In genomic region chr9:93057703-93058356, GRCh38 we compare ENCODE assay signal across 9 cellular contexts. TPM values are rescaled to one million over a fixed set of nuclear protein-coding genes. Genes with fewer than 3 reads are reported as not detected.
DNase-seq lines count a peak whose midpoint lies in the region; ATAC-seq and TF ChIP-seq lines count a peak whose summit lies in the region.
"Had no signal": no experiment of that assay in that cellular context is flagged by ENCODE, and none has a peak within 500 bp of the region (broad histone marks: within the 10 kb centered on the region; RNA-seq: fewer than 3 reads in every experiment).

No MANE protein-coding gene starts in this region.

- no peak for DNase-seq in activated CD4-positive, alpha-beta T cell treated with anti-CD3 and anti-CD28 coated beads for 36 hours
- no peak for DNase-seq in activated CD4-positive, alpha-beta T cell treated with anti-CD3 and anti-CD28 coated beads for 4 hours
- DNase-seq in cerebellum (ENCODE audit: low spot score) (peak; percentile 30), stomach (no peak), NCI-H1417 (lab: John Stamatoyannopoulos, UW) (no peak), nephron progenitor cell (no peak), COLO829 (ENCODE audit: low spot score) (no peak)
- DNase-seq: HFFc6 had no signal

- H3K36me3 Mint-ChIP-seq in activated CD4-positive, alpha-beta T cell treated with anti-CD3 and anti-CD28 coated beads for 36 hours (ENCODE audit: low read depth), result peaks cover 13% of the 10 kb centered on the region
- no peaks in the 10 kb centered on the region for H3K36me3 Mint-ChIP-seq in nephron progenitor cell (ENCODE audit: low read depth)

- no peak for TF ChIP-seq POLR2A in stomach (IDR thresholded peaks at IDR 0.05)

- H3K36me3 ChIP-seq in stomach, result no peaks in the 10 kb centered on the region

- H3K27ac Mint-ChIP-seq in activated CD4-positive, alpha-beta T cell treated with anti-CD3 and anti-CD28 coated beads for 36 hours, result peak overlapping the region; percentile 77
- no peak overlapping the region for H3K27ac Mint-ChIP-seq in nephron progenitor cell
- H3K27ac Mint-ChIP-seq: HFFc6 had no signal

- ATAC-seq in activated CD4-positive, alpha-beta T cell treated with anti-CD3 and anti-CD28 coated beads for 36 hours, result peak; percentile 7
- ATAC-seq in HG03354 (IDR thresholded peaks at IDR 0.05; ENCODE audit: poor library complexity, severe bottlenecking, unreplicated experiment), result peak; percentile 13

- no peaks in the 10 kb centered on the region for H3K27me3 Mint-ChIP-seq in activated CD4-positive, alpha-beta T cell treated with anti-CD3 and anti-CD28 coated beads for 36 hours
- H3K27me3 Mint-ChIP-seq in nephron progenitor cell (ENCODE audit: low read depth, poor library complexity), result peaks cover 17% of the 10 kb centered on the region

- no peak for TF ChIP-seq EP300 in stomach (IDR thresholded peaks at IDR 0.05)

- intact Hi-C loops in activated CD4-positive, alpha-beta T cell treated with anti-CD3 and anti-CD28 coated beads for 36 hours (cut with DNase I, micrococcal nuclease), result loop anchor here (1.0 to 2.0 kb wide), 4 partner anchors 37 to 93 kb away; partner anchors contain the start of gene CARD19 (in 1 of the 2)
- intact Hi-C loops in stomach (cut with DNase I; ENCODE audit: low total_unique reads), result no loop called here

- peak overlapping the region in 3 of 4 donors; percentile 58 to 65 (median 59) for H3K4me3 ChIP-seq in stomach

- peaks cover 38 to 60% (median 46%) of the 10 kb centered on the region in 4 donors for H3K4me1 ChIP-seq in stomach

- TF ChIP-seq CTCF in stomach (IDR thresholded peaks at IDR 0.05), result no peak
- TF ChIP-seq CTCF in nephron progenitor cell (IDR thresholded peaks at IDR 0.05), result no peak

- H3K27ac ChIP-seq in stomach, result peak overlapping the region in 4 of 5 donors; percentile 28 to 81 (median 74)

- no peaks in the 10 kb centered on the region for H3K27me3 ChIP-seq in stomach

- WGBS in stomach, 5 donors, result 37 to 57% (median 54%) methylated on average over 10 to 14 of the region's 14 CpGs

- H3K9me3 Mint-ChIP-seq in activated CD4-positive, alpha-beta T cell treated with anti-CD3 and anti-CD28 coated beads for 36 hours (ENCODE audit: low read depth), result no peaks in the 10 kb centered on the region
- no peaks in the 10 kb centered on the region for H3K9me3 Mint-ChIP-seq in nephron progenitor cell
- H3K9me3 Mint-ChIP-seq: HFFc6 had no signal

- peak overlapping the region; percentile 48 for H3K4me3 Mint-ChIP-seq in activated CD4-positive, alpha-beta T cell treated with anti-CD3 and anti-CD28 coated beads for 36 hours
- H3K4me3 Mint-ChIP-seq in nephron progenitor cell, result no peak overlapping the region
- H3K4me3 Mint-ChIP-seq: HFFc6 had no signal

- H3K4me1 Mint-ChIP-seq in activated CD4-positive, alpha-beta T cell treated with anti-CD3 and anti-CD28 coated beads for 36 hours, result peaks cover 50% of the 10 kb centered on the region
- peaks cover 55% of the 10 kb centered on the region for H3K4me1 Mint-ChIP-seq in nephron progenitor cell

- POLR2A ChIA-PET in activated CD4-positive, alpha-beta T cell treated with anti-CD3 and anti-CD28 coated beads for 36 hours (lab: Charles Lee), result no interaction called here

- H3K9me3 ChIP-seq in stomach, result no peaks in the 10 kb centered on the region

- CTCF ChIA-PET in activated CD4-positive, alpha-beta T cell treated with anti-CD3 and anti-CD28 coated beads for 36 hours (lab: Charles Lee), result interaction anchor here (0.6 to 1.4 kb wide), 2 partner anchors 51 to 80 kb away, joined by 3 read pairs; no protein-coding TSS in a partner anchor

RNA-seq across cellular contexts. Expression of gene SUSD3, which starts 0.7 kb away (rescaled TPM):
- 10 to 100 TPM; 51.4 to 57.9 TPM for total RNA-seq in activated CD4-positive, alpha-beta T cell treated with anti-CD3 and anti-CD28 coated beads for 36 hours
- total RNA-seq in cerebellum (0.45 TPM), stomach (1 to 10 TPM in 3 of 5 donors, not detected in 2; 1.7 to 4.5 (median 2.4) TPM)
- 1 to 10 TPM; 2.0 to 3.4 (median 2.9) TPM for polyA plus RNA-seq in stomach

RNA-seq across cellular contexts. Expression of gene CARD19, which starts 38.2 kb away (rescaled TPM):
- 10 to 100 TPM; 39.6 to 44.4 TPM for total RNA-seq in activated CD4-positive, alpha-beta T cell treated with anti-CD3 and anti-CD28 coated beads for 36 hours
- total RNA-seq in cerebellum (17.7 TPM), stomach (10 to 100 TPM; 14.3 to 95.1 (median 58.0) TPM)
- polyA plus RNA-seq in stomach, result 10 to 100 TPM; 32.9 to 46.6 (median 44.5) TPM

Comparison
In these comparisons a context has a peak if more than half of its experiments do, and no peak if none do; other contexts are left out.
1. RNA of gene SUSD3, which starts 0.7 kb away (total RNA-seq): 51.4 to 57.9 TPM in activated CD4-positive, alpha-beta T cell treated with anti-CD3 and anti-CD28 coated beads for 36 hours; 1.7 to 4.5 TPM in stomach and 0.45 TPM in cerebellum (single experiment); every median in the first group is over 4 times any median in the second.